In the genomic region with DNA sequence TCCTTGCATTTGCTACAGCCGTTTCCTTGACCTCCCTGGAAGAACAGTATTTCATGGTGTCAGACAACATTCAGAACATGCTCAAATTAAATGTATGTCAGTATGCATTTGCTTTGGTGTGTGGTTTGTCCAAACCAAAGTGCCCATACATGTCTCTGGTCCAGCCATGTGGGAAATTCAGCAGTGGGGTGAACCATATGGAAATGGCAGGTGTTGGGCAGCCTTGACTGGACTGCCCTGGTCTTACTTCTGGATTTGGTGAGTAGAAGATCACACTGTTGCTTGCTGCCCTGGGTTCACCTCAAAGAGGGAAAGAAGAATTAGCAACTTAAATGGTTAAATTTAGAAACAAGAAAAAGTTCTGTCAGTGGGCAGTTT, we compare ENCODE assay signal across 27 cellular contexts.
DNase-seq lines count a peak whose midpoint lies in the region; ATAC-seq and TF ChIP-seq lines count a peak whose summit lies in the region.
"Had no signal": no experiment of that assay in that cellular context is flagged by ENCODE, and none has a peak within 500 bp of the region (broad histone marks: within the 10 kb centered on the region; RNA-seq: fewer than 3 reads in every experiment).

No MANE protein-coding gene starts in this region.

- no peak overlapping the region for H3K18ac ChIP-seq in H9 (ENCODE audit: insufficient read length, low read depth, low read length)

- H3K36me3 ChIP-seq in DOHH2 (ENCODE audit: control insufficient read depth, low read length) = peaks cover 30% of the 10 kb centered on the region
- H3K36me3 ChIP-seq: neural progenitor cell, Peyer's patch, uterus had no signal

- no peak overlapping the region for H2BK120ac ChIP-seq in H9 (ENCODE audit: low read depth, low read length, poor library complexity, severe bottlenecking)

- H3K4me2 ChIP-seq in DOHH2 (ENCODE audit: low read length) (peak overlapping the region; percentile 49), H9 (ENCODE audit: insufficient read depth, insufficient read length, low read length) (no peak overlapping the region)
- H3K4me2 ChIP-seq: neural progenitor cell had no signal

- H3K23ac ChIP-seq in H9 (ENCODE audit: insufficient read length, low read depth, low read length) = no peak overlapping the region

- peak overlapping the region; percentile 82 for H4K5ac ChIP-seq in H9 (ENCODE audit: insufficient read length, low read depth, low read length)

- H3K9me3 Mint-ChIP-seq in H9 (peaks cover 1 to 2% of the 10 kb centered on the region in 2 experiments; a peak in 2 of 5 replicates), WTC11 (peaks cover 6% of the 10 kb centered on the region), naive B cell (peaks cover 0 to 1% (median 0%) of the 10 kb centered on the region in 7 donors)

- no peak overlapping the region for H2BK12ac ChIP-seq in H9 (ENCODE audit: insufficient read length, low read depth, low read length)

- H3K27ac Mint-ChIP-seq in H9 = peak overlapping the region in 1 of 3 experiments; percentile 50; a peak in 2 of 7 replicates
- H3K27ac Mint-ChIP-seq in WTC11 = peak overlapping the region; percentile 39
- H3K27ac Mint-ChIP-seq in naive B cell = peak overlapping the region in 4 of 6 donors; percentile 60 to 93 (median 70)
- H3K27ac Mint-ChIP-seq: activated T-helper 1 cell treated with anti-CD3 and anti-CD28 coated beads, Interleukin-12 subunit alpha, Interleukin-12 subunit beta, Interleukin-2, Interleukin-4 antibody, amounts not matched to agents 30 ng/mL and 10 ng/mL and 1 ng/mL, durations not matched to agents 14 hours and 24 hours and 36 hours; neural progenitor cell; T-helper 1 cell treated with Interleukin-12 subunit alpha and Interleukin-12 subunit beta and Interleukin-4 antibody, amounts not matched to agents 30 μg/mL and 1 μg/mL, for 36 hours had no signal

- H3K4me1 Mint-ChIP-seq in H9 (peaks cover 17 to 37% of the 10 kb centered on the region in 2 experiments), WTC11 (peaks cover 39% of the 10 kb centered on the region), naive B cell (peaks cover 10 to 12% (median 12%) of the 10 kb centered on the region in 3 donors)
- H3K4me1 Mint-ChIP-seq: neural progenitor cell had no signal

- no peaks in the 10 kb centered on the region for H3K9me3 ChIP-seq in DOHH2 (ENCODE audit: control insufficient read depth, insufficient read depth, low read length)
- no peaks in the 10 kb centered on the region for H3K9me3 ChIP-seq in H9 (ENCODE audit: control insufficient read depth, low read depth, low read length)
- H3K9me3 ChIP-seq: mucosa of descending colon, Peyer's patch, SJSA1, testis, uterus had no signal

- H3K36me3 Mint-ChIP-seq in H9 (ENCODE audit: insufficient read depth in 1 of 3, low read depth in 3 of 3) = peaks cover 14 to 26% (median 22%) of the 10 kb centered on the region in 3 experiments
- H3K36me3 Mint-ChIP-seq in WTC11 = peaks cover 23% of the 10 kb centered on the region
- peaks cover 0 to 16% of the 10 kb centered on the region in 2 donors for H3K36me3 Mint-ChIP-seq in naive B cell

- H4K20me1 ChIP-seq in DOHH2 (ENCODE audit: control insufficient read depth, insufficient read depth, low read depth, low read length) = no peaks in the 10 kb centered on the region
- no peaks in the 10 kb centered on the region for H4K20me1 ChIP-seq in H9 (ENCODE audit: control insufficient read depth, insufficient read depth, insufficient read length)

- H3K27ac ChIP-seq in DOHH2 (ENCODE audit: low read depth, low read length) (peak overlapping the region; percentile 64), H9 (ENCODE audit: insufficient read length, low read depth, low read length) (peak overlapping the region; percentile 76), RWPE1 (no peak overlapping the region)
- H3K27ac ChIP-seq: C4-2B, GM23248, neural progenitor cell, Peyer's patch, SJSA1, testis, uterus had no signal

- no CpG with 5 or more reads among the region's 1 CpG for WGBS in H9 (ENCODE audit: extremely low coverage, insufficient read length, low lambda C conversion rate)

- TF ChIP-seq CTCF in DOHH2 (IDR thresholded peaks at IDR 0.05; ENCODE audit: low read depth, low read length, poor library complexity, severe bottlenecking) (no peak), H9 (conservative IDR thresholded peaks at IDR 0.05) (no peak), WTC11 (IDR thresholded peaks at IDR 0.05) (no peak), RWPE1 (conservative IDR thresholded peaks at IDR 0.05; ENCODE audit: low read depth) (no peak)

- no peak overlapping the region for H3K14ac ChIP-seq in H9 (ENCODE audit: insufficient read depth, low read length)

- peak overlapping the region; percentile 33 for H3K4me3 ChIP-seq in DOHH2 (ENCODE audit: low read length)
- H3K4me3 ChIP-seq: GM23248, mucosa of descending colon, neural progenitor cell, Peyer's patch, SJSA1, testis, uterus had no signal

- no peaks in the 10 kb centered on the region for H3K27me3 ChIP-seq in DOHH2 (ENCODE audit: control insufficient read depth, low read length)
- no peaks in the 10 kb centered on the region for H3K27me3 ChIP-seq in H9 (ENCODE audit: insufficient read depth, low read length)
- H3K27me3 ChIP-seq: neural progenitor cell, Peyer's patch, SJSA1, testis, uterus had no signal

- no peak overlapping the region for H4K8ac ChIP-seq in H9 (replicated peaks; ENCODE audit: insufficient read length, low read depth, low read length)

- no peak overlapping the region for H2BK5ac ChIP-seq in H9 (ENCODE audit: insufficient read length, low read length)

- H3K79me2 ChIP-seq in DOHH2 (ENCODE audit: control insufficient read depth, low read length) = no peaks in the 10 kb centered on the region
- H3K79me2 ChIP-seq in H9 (ENCODE audit: insufficient read depth, low read length) = no peaks in the 10 kb centered on the region

- no peak overlapping the region for H3K4ac ChIP-seq in H9 (ENCODE audit: low read depth, low read length)

- ATAC-seq in WTC11 (no peak), naive B cell (ENCODE audit: low read depth in 2 of 2) (no peak)
- ATAC-seq: right cardiac atrium had no signal

- H2AK5ac ChIP-seq in H9 (ENCODE audit: insufficient read length, low read length) = no peak overlapping the region

- H3K56ac ChIP-seq in H9 (ENCODE audit: insufficient read length, low read depth, low read length) = peak overlapping the region; percentile 79

- CTCF ChIA-PET in WTC11 (lab: Charles Lee) (no interaction called here), RWPE1 (lab: Yijun Ruan, JAX) (no interaction called here)

- H3K9me2 ChIP-seq in DOHH2 (replicated peaks; ENCODE audit: control insufficient read depth, low read length) = no peaks in the 10 kb centered on the region

- no peaks in the 10 kb centered on the region for H3K79me1 ChIP-seq in H9 (ENCODE audit: insufficient read depth, low read depth, low read length, poor library complexity, severe bottlenecking)

- no peak overlapping the region for H4K91ac ChIP-seq in H9 (ENCODE audit: insufficient read length, low read depth, low read length)

- H3K4me3 Mint-ChIP-seq in H9 (no peak overlapping the region), WTC11 (no peak overlapping the region), naive B cell (peak overlapping the region in 1 of 8 donors; percentile 12)
- H3K4me3 Mint-ChIP-seq: activated CD4-positive, alpha-beta T cell treated with anti-CD3 and anti-CD28 coated beads for 36 hours; activated T-helper 1 cell treated with anti-CD3 and anti-CD28 coated beads, Interleukin-12 subunit alpha, Interleukin-12 subunit beta, Interleukin-2, Interleukin-4 antibody, amounts not matched to agents 30 ng/mL and 10 ng/mL and 1 ng/mL, durations not matched to agents 14 hours and 24 hours and 36 hours; neural progenitor cell; T-helper 1 cell treated with Interleukin-12 subunit alpha and Interleukin-12 subunit beta and Interleukin-4 antibody, amounts not matched to agents 30 μg/mL and 1 μg/mL, for 36 hours had no signal

- H3K27me3 Mint-ChIP-seq in H9 (ENCODE audit: low read depth) (no peaks in the 10 kb centered on the region), WTC11 (ENCODE audit: low read depth) (no peaks in the 10 kb centered on the region), naive B cell (no peaks in the 10 kb centered on the region)
- H3K27me3 Mint-ChIP-seq: activated CD4-positive, alpha-beta T cell treated with anti-CD3 and anti-CD28 coated beads for 36 hours; activated naive CD8-positive, alpha-beta T cell had no signal

- no peaks in the 10 kb centered on the region for H3K23me2 ChIP-seq in H9 (ENCODE audit: insufficient read length, low read depth, low read length, poor library complexity, severe bottlenecking)

- H2BK20ac ChIP-seq in H9 (ENCODE audit: low read depth, low read length, poor library complexity, severe bottlenecking) = no peak overlapping the region

- H2AFZ ChIP-seq in H9 (ENCODE audit: low read length) = no peak overlapping the region
- H2AFZ ChIP-seq: GM23248, neural progenitor cell had no signal

- DNase-seq in H9 (no peak), WTC11 (ENCODE audit: low spot score) (no peak), naive B cell (no peak), RWPE1 (ENCODE audit: low spot score) (no peak), NCI-H345 treated with DMSO at 0.1 percent for 48 hours (lab: John Stamatoyannopoulos, UW; ENCODE audit: unreplicated experiment) (no peak), RPMI8226 (no peak)
- no peak for DNase-seq in activated T-cell treated with anti-CD3 and anti-CD28 coated beads, Interleukin-2, amount 50 U/mL, for 1 hour
- DNase-seq: GM23248; mucosa of descending colon; NCI-H1105; NCI-H2029 treated with DMSO at 0.1 percent for 48 hours; NCI-H446 treated with DMSO at 0.1 percent for 48 hours; Peyer's patch; right cardiac atrium; stimulated activated CD4-positive, alpha-beta T cell treated with anti-CD3 and anti-CD28 coated beads, Interleukin-12 subunit alpha, Interleukin-12 subunit beta, amount 100 ng/mL, for 4 hours; stimulated activated CD4-positive, alpha-beta T cell treated with anti-CD3 and anti-CD28 coated beads, Interleukin-4, amount 100 ng/mL, for 24 hours; stimulated activated naive CD4-positive, alpha-beta T cell treated with Interleukin-2 at 50 U/mL for 16 hours; testis; uterus had no signal

- H2BK15ac ChIP-seq in H9 (ENCODE audit: low read depth, low read length) = no peak overlapping the region

- POLR2A ChIA-PET in WTC11 (lab: Charles Lee) (no interaction called here), RWPE1 (lab: Yijun Ruan, JAX; ENCODE audit: low non-redundant PET) (no interaction called here)

- no peak overlapping the region for H3T11ph ChIP-seq in H9 (ENCODE audit: low read length)

- H3K4me1 ChIP-seq in DOHH2 (ENCODE audit: control insufficient read depth, low read length) (peaks cover 34% of the 10 kb centered on the region), H9 (ENCODE audit: insufficient read depth, low read length) (no peaks in the 10 kb centered on the region; the same call in 1 of the 2 replicates)
- H3K4me1 ChIP-seq: testis, uterus had no signal

- H3K9ac ChIP-seq in H9 (ENCODE audit: extremely low read depth, insufficient read length, low read length) = no peak overlapping the region
- H3K9ac ChIP-seq: GM23248, neural progenitor cell had no signal

- peaks cover 14% of the 10 kb centered on the region for H3F3A ChIP-seq in DOHH2 (ENCODE audit: control insufficient read depth, insufficient read depth)

TF ChIP-seq in WTC11, 78 proteins besides CTCF, POLR2A, EP300 and RAD21 (continues in another document):
- TF ChIP-seq CREB1 (CRISPR knock-in tag; IDR thresholded peaks at IDR 0.05) = no peak
